ENCODE assay signal across 1 cellular context in genomic region chr17:27157297-27157696, GRCh38.
A peak's percentile ranks its signal among the peaks of the same experiment; 100 is the strongest.
TF ChIP-seq lines count a peak whose summit lies in the region.

No MANE protein-coding gene starts in this region.

TF ChIP-seq in K562, 482 proteins besides CTCF, POLR2A, EP300 and RAD21 (continued from another document):
- TF ChIP-seq MGA (IDR thresholded peaks at IDR 0.05) (peak; percentile 53), PTBP1 (IDR thresholded peaks at IDR 0.05; ENCODE audit: low read depth, low read length) (no peak), FOS (IDR thresholded peaks at IDR 0.05; ENCODE audit: extremely low read depth, insufficient read length) (no peak), NR4A1 (CRISPR knock-in tag; IDR thresholded peaks at IDR 0.05) (no peak), NR4A1 (tag; IDR thresholded peaks at IDR 0.05) (no peak), SOX6 (IDR thresholded peaks at IDR 0.05) (peak; percentile 28; the same call in 1 of the 2 replicates)
